15 cellular contexts compared by ENCODE assay signal in genomic region chr2:134039912-134040581, GRCh38.
A peak's percentile ranks its signal among the peaks of the same experiment; 100 is the strongest.
DNase-seq lines count a peak whose midpoint lies in the region; ATAC-seq and TF ChIP-seq lines count a peak whose summit lies in the region.
"Had no signal": no experiment of that assay in that cellular context is flagged by ENCODE, and none has a peak within 500 bp of the region (broad histone marks: within the 10 kb centered on the region; RNA-seq: fewer than 3 reads in every experiment).

No MANE protein-coding gene starts in this region.

- H3K36me3 Mint-ChIP-seq in T-helper 17 cell (ENCODE audit: low read depth) (no peaks in the 10 kb centered on the region), immature natural killer cell (peaks cover 0 to 5% (median 0%) of the 10 kb centered on the region in 3 donors)
- H3K36me3 Mint-ChIP-seq: natural killer cell had no signal

- H3K27me3 Mint-ChIP-seq in T-helper 17 cell, result peaks cover 8% of the 10 kb centered on the region
- H3K27me3 Mint-ChIP-seq in immature natural killer cell (ENCODE audit: low read depth in 3 of 3), result peaks cover 10 to 15% (median 11%) of the 10 kb centered on the region in 3 donors

- no peaks in the 10 kb centered on the region for H3K9me3 ChIP-seq in T-helper 17 cell (ENCODE audit: control insufficient read depth, low read length, poor library complexity, severe bottlenecking)

- H3K27ac Mint-ChIP-seq in T-helper 17 cell (no peak overlapping the region), immature natural killer cell (no peak overlapping the region)
- H3K27ac Mint-ChIP-seq: activated CD4-positive, alpha-beta T cell treated with anti-CD3 and anti-CD28 coated beads for 36 hours; natural killer cell had no signal

- no peak for TF ChIP-seq POLR2A in GM18505 (IDR thresholded peaks at IDR 0.05; ENCODE audit: borderline replicate concordance, extremely low read depth, insufficient read depth, insufficient read length)

- H3K4me3 Mint-ChIP-seq in T-helper 17 cell (peak overlapping the region; percentile 25), immature natural killer cell (no peak overlapping the region)
- H3K4me3 Mint-ChIP-seq: activated CD4-positive, alpha-beta T cell treated with anti-CD3 and anti-CD28 coated beads for 36 hours; activated T-cell treated with anti-CD3 and anti-CD28 coated beads, Interleukin-2, amount 50 U/mL, for 4 hours; natural killer cell had no signal

- peaks cover 6% of the 10 kb centered on the region for H3K4me1 Mint-ChIP-seq in T-helper 17 cell
- H3K4me1 Mint-ChIP-seq in immature natural killer cell, result no peaks in the 10 kb centered on the region
- H3K4me1 Mint-ChIP-seq: activated CD4-positive, alpha-beta T cell treated with anti-CD3 and anti-CD28 coated beads for 36 hours had no signal

- peaks cover 0 to 2% (median under 1%) of the 10 kb centered on the region in 6 donors for H3K9me3 Mint-ChIP-seq in immature natural killer cell
- H3K9me3 Mint-ChIP-seq: natural killer cell had no signal

- no peak for DNase-seq in T-helper 17 cell
- no peak for DNase-seq in NCI-H2171 treated with DMSO at 0.1 percent for 48 hours (lab: John Stamatoyannopoulos, UW)
- no peak for DNase-seq in immature natural killer cell
- no peak for DNase-seq in EL
- no peak for DNase-seq in nucleus accumbens (lab: John Stamatoyannopoulos, UW)
- DNase-seq: activated CD4-positive, alpha-beta T cell treated with anti-CD3 and anti-CD28 coated beads for 36 hours; activated T-cell treated with anti-CD3 and anti-CD28 coated beads, Interleukin-2, amount 50 U/mL, for 4 hours; cerebellar nuclear complex; H7; natural killer cell; NCI-H2171; SHP77 had no signal

- ATAC-seq in GM18505 (IDR thresholded peaks at IDR 0.05; ENCODE audit: unreplicated experiment), result peak; percentile 64
- ATAC-seq in GM19452 (IDR thresholded peaks at IDR 0.05; ENCODE audit: unreplicated experiment), result peak; percentile 65
- peak; percentile 67 for ATAC-seq in HG03066 (IDR thresholded peaks at IDR 0.05; ENCODE audit: low read depth, unreplicated experiment)
- ATAC-seq in T-helper 17 cell, result no peak
- ATAC-seq: activated CD4-positive, alpha-beta T cell treated with anti-CD3 and anti-CD28 coated beads for 36 hours; activated T-cell treated with anti-CD3 and anti-CD28 coated beads, Interleukin-2, amount 50 U/mL, for 4 hours; natural killer cell had no signal
